2 cellular contexts compared by ENCODE assay signal in the genomic region with DNA sequence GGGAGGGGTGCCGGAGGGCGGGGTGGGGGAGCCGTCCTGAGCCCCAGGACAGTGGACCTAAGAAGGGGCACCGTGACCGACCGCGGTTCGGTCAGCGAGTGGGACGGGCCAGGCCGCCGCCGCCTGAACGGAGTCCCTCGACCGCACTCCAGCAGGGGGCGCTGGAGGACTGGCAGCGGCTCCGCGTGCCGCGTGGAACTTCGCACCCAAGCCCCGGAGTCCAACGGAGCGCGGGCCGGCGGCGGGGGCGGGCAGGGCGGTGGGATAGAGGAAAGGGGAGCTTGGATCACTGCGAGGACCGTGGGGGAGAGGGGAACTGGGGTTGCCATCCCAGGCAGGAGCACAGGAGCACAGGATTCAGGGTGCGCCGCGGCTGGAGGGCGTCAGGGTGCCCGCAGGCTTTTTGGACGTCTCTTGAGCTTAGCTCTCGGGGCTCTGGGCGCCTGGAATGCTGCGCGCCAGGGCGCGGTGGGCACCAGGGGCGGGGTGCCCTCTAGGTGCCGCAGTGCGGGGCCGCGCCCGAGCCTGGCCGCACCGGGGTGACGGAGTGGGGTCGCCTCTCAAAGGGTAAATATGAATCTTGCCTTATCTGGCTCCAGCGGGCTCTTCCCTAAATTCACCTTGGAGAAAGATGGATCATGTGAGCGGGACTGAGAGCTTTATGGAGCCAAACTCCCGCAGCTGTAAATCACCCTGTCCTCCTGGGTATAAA.
TF ChIP-seq lines count a peak whose summit lies in the region.

No MANE protein-coding gene starts in this region.

TF ChIP-seq in HCT116, 20 proteins besides CTCF, POLR2A, EP300 and RAD21:
- TF ChIP-seq, protein P1, sequence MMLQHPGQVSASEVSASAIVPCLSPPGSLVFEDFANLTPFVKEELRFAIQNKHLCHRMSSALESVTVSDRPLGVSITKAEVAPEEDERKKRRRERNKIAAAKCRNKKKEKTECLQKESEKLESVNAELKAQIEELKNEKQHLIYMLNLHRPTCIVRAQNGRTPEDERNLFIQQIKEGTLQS (IDR thresholded peaks at IDR 0.05) = no peak
- TF ChIP-seq YY1 (IDR thresholded peaks at IDR 0.05; ENCODE audit: extremely low read depth, insufficient replicate concordance, low read depth, low read length) = peak; percentile 19
- TF ChIP-seq TCF7L2 (IDR thresholded peaks at IDR 0.05; ENCODE audit: borderline replicate concordance, extremely low read depth, insufficient read depth, insufficient read length) = no peak
- TF ChIP-seq EZH2phosphoT487 (IDR thresholded peaks at IDR 0.05; ENCODE audit: borderline replicate concordance) = no peak
- TF ChIP-seq, protein P2, sequence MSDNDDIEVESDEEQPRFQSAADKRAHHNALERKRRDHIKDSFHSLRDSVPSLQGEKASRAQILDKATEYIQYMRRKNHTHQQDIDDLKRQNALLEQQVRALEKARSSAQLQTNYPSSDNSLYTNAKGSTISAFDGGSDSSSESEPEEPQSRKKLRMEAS (IDR thresholded peaks at IDR 0.05) = peak; percentile 99
- no peak for TF ChIP-seq SRF (IDR thresholded peaks at IDR 0.05; ENCODE audit: low read depth)
- no peak for TF ChIP-seq ELF1 (IDR thresholded peaks at IDR 0.05; ENCODE audit: borderline replicate concordance, low read depth)
- TF ChIP-seq ZFX (IDR thresholded peaks at IDR 0.05) = no peak
- no peak; the same call in 1 of the 2 replicates for TF ChIP-seq CBX3 (IDR thresholded peaks at IDR 0.05; ENCODE audit: low read depth)
- TF ChIP-seq POLR2AphosphoS5 (IDR thresholded peaks at IDR 0.05; ENCODE audit: low read depth, low read length) = peak; percentile 22; the same call in 1 of the 2 replicates
- no peak for TF ChIP-seq EGR1 (IDR thresholded peaks at IDR 0.05; ENCODE audit: low read depth)

TF ChIP-seq in SK-N-SH, 30 proteins besides CTCF, POLR2A, EP300 and RAD21:
- peak; percentile 60 for TF ChIP-seq SMC3 (IDR thresholded peaks at IDR 0.05; ENCODE audit: low read depth, low read length)
- TF ChIP-seq, protein P2 (IDR thresholded peaks at IDR 0.05; ENCODE audit: low read depth) = peak; percentile 99
- peak; percentile 52; the same call in 1 of the 2 replicates for TF ChIP-seq MXI1 (IDR thresholded peaks at IDR 0.05; ENCODE audit: low read depth, low read length)
- peak; percentile 51 for TF ChIP-seq CHD2 (IDR thresholded peaks at IDR 0.05; ENCODE audit: low read length, partially characterized antibody)
- TF ChIP-seq FOXJ3 (CRISPR knock-in tag; IDR thresholded peaks at IDR 0.05) = no peak
- TF ChIP-seq YY1 (IDR thresholded peaks at IDR 0.05; ENCODE audit: low read depth) = no peak
